ENCODE assay signal across 27 cellular contexts in genomic region chr11:110071197-110071596, GRCh38. TPM values are rescaled to one million over a fixed set of nuclear protein-coding genes. Genes with fewer than 3 reads are reported as not detected.
A peak's percentile ranks its signal among the peaks of the same experiment; 100 is the strongest.
DNase-seq lines count a peak whose midpoint lies in the region; ATAC-seq lines count a peak whose summit lies in the region.
"Had no signal": no experiment of that assay in that cellular context is flagged by ENCODE, and none has a peak within 500 bp of the region (broad histone marks: within the 10 kb centered on the region; RNA-seq: fewer than 3 reads in every experiment).

No MANE protein-coding gene starts in this region.

- H2AFZ ChIP-seq in mesenchymal stem cell (ENCODE audit: low read depth, low read length): no peak overlapping the region
- no peak overlapping the region for H2AFZ ChIP-seq in GM23248
- H2AFZ ChIP-seq: GM23338 had no signal

- H3K27me3 ChIP-seq in mesenchymal stem cell (ENCODE audit: control insufficient read depth in 1 of 2, insufficient read depth in 1 of 2, low read length in 2 of 2): no peaks in the 10 kb centered on the region
- no peaks in the 10 kb centered on the region for H3K27me3 ChIP-seq in GM23248 (replicated peaks; ENCODE audit: insufficient read depth)
- H3K27me3 ChIP-seq: ascending aorta, cardiac muscle cell, colonic mucosa, MG63, ovary, uterus had no signal

- H2BK12ac ChIP-seq in mesenchymal stem cell (ENCODE audit: low read length in 2 of 2): peak overlapping the region in 1 of 2 experiments; percentile 54

- no peak overlapping the region for H3K14ac ChIP-seq in mesenchymal stem cell (ENCODE audit: low read length in 2 of 2)

- no peak overlapping the region for H4K91ac ChIP-seq in mesenchymal stem cell (ENCODE audit: low read length)

- no peak overlapping the region for H3K18ac ChIP-seq in mesenchymal stem cell (ENCODE audit: low read depth in 1 of 2, low read length in 2 of 2)

- H2BK120ac ChIP-seq in mesenchymal stem cell (ENCODE audit: low read depth, low read length): peak overlapping the region; percentile 80

- no peaks in the 10 kb centered on the region for H4K20me1 ChIP-seq in GM23248 (ENCODE audit: insufficient read depth)

- no peak overlapping the region for H4K8ac ChIP-seq in mesenchymal stem cell (ENCODE audit: low read length)

- DNase-seq in mesenchymal stem cell (peak; percentile 46), NCI-H446 treated with DMSO at 0.1 percent for 48 hours (lab: John Stamatoyannopoulos, UW) (no peak), NCI-H1105 treated with DMSO at 0.1 percent for 48 hours (lab: John Stamatoyannopoulos, UW) (no peak), GM23248 (no peak)
- DNase-seq: activated CD4-positive, alpha-beta T cell treated with anti-CD3 and anti-CD28 coated beads for 1 hour; activated CD8-positive, alpha-beta T cell treated with anti-CD3 and anti-CD28 coated beads, Interleukin-2, amount 10 ng/mL, durations not matched to agents 7 days and 5 days; colonic mucosa; effector memory CD4-positive, alpha-beta T cell; head of caudate nucleus; MG63; mucosa of descending colon; NCI-H1417; NCI-H446; NCI-H82; ovary; retina; uterus had no signal

- no peak overlapping the region for H3K4me3 ChIP-seq in mesenchymal stem cell (ENCODE audit: insufficient read depth in 1 of 2, low read depth in 1 of 2, low read length in 2 of 2)
- H3K4me3 ChIP-seq in GM23248: no peak overlapping the region
- H3K4me3 ChIP-seq: ascending aorta, cardiac muscle cell, colonic mucosa, GM23338, lung, MG63, mucosa of descending colon, ovary, SK-N-MC, skin epidermis, thoracic aorta, uterus had no signal

- ATAC-seq in GM18907 (IDR thresholded peaks at IDR 0.05; ENCODE audit: unreplicated experiment) (peak; percentile 71), GM21737 (IDR thresholded peaks at IDR 0.05; ENCODE audit: unreplicated experiment) (peak; percentile 43), HG03354 (IDR thresholded peaks at IDR 0.05; ENCODE audit: poor library complexity, severe bottlenecking, unreplicated experiment) (peak; percentile 73)
- ATAC-seq: activated CD8-positive, alpha-beta T cell treated with anti-CD3 and anti-CD28 coated beads, Interleukin-2, amount 10 ng/mL, durations not matched to agents 7 days and 5 days; GM23338; mucosa of descending colon had no signal

- H3K23ac ChIP-seq in mesenchymal stem cell (ENCODE audit: low read length in 2 of 2): no peak overlapping the region

- H2BK15ac ChIP-seq in mesenchymal stem cell (ENCODE audit: low read depth, poor library complexity, severe bottlenecking): no peak overlapping the region

- H3K27ac ChIP-seq in mesenchymal stem cell (ENCODE audit: low read length, poor library complexity, severe bottlenecking): peak overlapping the region; percentile 18
- no peak overlapping the region for H3K27ac ChIP-seq in GM23248
- H3K27ac ChIP-seq: ascending aorta, cardiac muscle cell, colonic mucosa, ovary, SK-N-MC, skin epidermis, thoracic aorta, uterus had no signal

- H3F3A ChIP-seq in GM23248 (ENCODE audit: insufficient read depth): peaks cover 20% of the 10 kb centered on the region; the same call in 1 of the 2 replicates

- H3K4me1 ChIP-seq in mesenchymal stem cell (ENCODE audit: control insufficient read depth, insufficient read depth, low read depth, low read length) (peaks cover 10% of the 10 kb centered on the region), GM23248 (ENCODE audit: insufficient read depth) (peaks cover 29% of the 10 kb centered on the region)
- H3K4me1 ChIP-seq: ascending aorta, uterus had no signal

- no peaks in the 10 kb centered on the region for H3K9me2 ChIP-seq in GM23248 (ENCODE audit: insufficient read depth)

- H3K36me3 ChIP-seq in mesenchymal stem cell (ENCODE audit: control insufficient read depth in 1 of 2, insufficient read depth in 2 of 2, low read depth in 1 of 2, low read length in 2 of 2) (no peaks in the 10 kb centered on the region), GM23248 (ENCODE audit: low read depth) (no peaks in the 10 kb centered on the region)
- H3K36me3 ChIP-seq: ascending aorta, cardiac muscle cell, colonic mucosa, MG63, ovary, thoracic aorta, uterus had no signal

- no peak overlapping the region for H2AK5ac ChIP-seq in mesenchymal stem cell (ENCODE audit: low read length, severe bottlenecking)

- H3K9me3 ChIP-seq in mesenchymal stem cell (ENCODE audit: control insufficient read depth, low read length): no peaks in the 10 kb centered on the region
- no peaks in the 10 kb centered on the region for H3K9me3 ChIP-seq in GM23248 (ENCODE audit: low read depth)
- H3K9me3 ChIP-seq: ascending aorta, colonic mucosa, MG63, mucosa of descending colon, ovary, thoracic aorta, uterus had no signal

- H3K79me2 ChIP-seq in GM23248 (ENCODE audit: insufficient read depth): no peaks in the 10 kb centered on the region

- no peaks in the 10 kb centered on the region for H3K79me1 ChIP-seq in mesenchymal stem cell (replicated peaks; ENCODE audit: low read length, poor library complexity, severe bottlenecking)

- no peak overlapping the region for H2BK5ac ChIP-seq in mesenchymal stem cell (ENCODE audit: low read depth, low read length, poor library complexity, severe bottlenecking)

- H3K4me2 ChIP-seq in mesenchymal stem cell (ENCODE audit: low read length, poor library complexity, severe bottlenecking) (no peak overlapping the region), GM23248 (ENCODE audit: unreplicated experiment) (no peak overlapping the region)
- H3K4me2 ChIP-seq: GM23338 had no signal

- H3K9ac ChIP-seq in mesenchymal stem cell (ENCODE audit: low read length): no peak overlapping the region
- no peak overlapping the region for H3K9ac ChIP-seq in GM23248

- in situ Hi-C loops in GM23248 (cut with MboI): no loop called here

- WGBS in mesenchymal stem cell: 87% methylated on average over 2 of the region's 2 CpGs
- WGBS in GM23248 (ENCODE audit: low coverage in 1 of 2, low lambda C conversion rate in 2 of 2, missing lambda C conversion rate in 2 of 2), 2 experiments: 96 to 98% methylated on average over 2 of the region's 2 CpGs

- H3K4ac ChIP-seq in mesenchymal stem cell (ENCODE audit: low read depth in 1 of 2, low read length in 2 of 2): no peak overlapping the region

RNA-seq across cellular contexts. Expression of gene ZC3H12C, which starts 22.0 kb away (rescaled TPM):
- 5.6 TPM for polyA plus RNA-seq in mesenchymal stem cell (2013, experiment 1 of 2)
- 5.1 TPM for polyA plus RNA-seq in mesenchymal stem cell (2013, experiment 2 of 2)
- total RNA-seq in GM23248 (2014; rRNA removed; shearing (Covaris generic)): 5.1 and 5.3 TPM in 2 replicates
- polyA plus RNA-seq in GM23248 (2016; fragmentation: Nextera tagmentation; extraction: Ambion mirVana): 1.4 and 1.5 TPM in 2 replicates
